ENCODE assay signal across 1 cellular context in the genomic region with DNA sequence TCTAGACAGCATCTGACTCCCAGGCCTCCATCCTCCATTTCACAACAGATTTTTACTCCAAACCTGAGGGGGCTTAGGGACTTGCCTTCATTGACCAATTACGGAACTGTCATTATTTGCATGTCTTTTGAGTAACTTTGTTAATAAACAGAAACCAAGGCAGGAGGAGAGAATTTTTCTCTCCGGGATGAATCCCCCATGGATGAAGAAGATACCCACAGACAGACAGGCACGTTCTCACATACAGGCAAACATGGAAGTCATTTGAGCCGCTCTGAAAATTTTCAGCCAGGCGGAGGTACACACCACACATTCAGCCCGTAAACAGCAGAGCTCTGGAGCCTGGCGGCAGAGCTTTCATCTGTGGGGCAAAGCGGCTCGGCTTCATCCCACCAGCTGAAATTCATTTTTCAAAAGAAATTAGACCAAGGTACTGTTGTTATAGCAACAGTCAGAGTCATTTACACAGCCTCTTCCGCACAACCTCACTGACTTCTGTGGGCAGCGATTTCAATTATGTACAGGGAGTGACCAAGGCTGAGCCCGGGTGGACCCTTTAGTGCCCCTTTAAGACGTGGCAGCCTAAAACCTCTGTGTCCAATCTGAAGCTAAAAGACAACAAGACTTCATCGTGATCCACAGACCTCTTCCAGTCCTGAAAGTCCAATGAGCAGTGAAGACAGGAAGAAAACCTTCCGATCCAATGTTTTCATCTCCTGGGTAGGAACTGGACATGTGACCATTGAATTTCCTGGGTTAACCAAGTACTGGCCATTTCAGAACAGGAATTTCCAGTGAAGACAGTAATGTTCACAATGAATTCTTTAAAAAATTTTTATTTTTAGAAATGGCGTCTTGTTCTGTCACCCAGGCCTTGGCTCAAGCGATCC.
TF ChIP-seq lines count a peak whose summit lies in the region.

No MANE protein-coding gene starts in this region.

TF ChIP-seq in SK-N-SH treated with all-trans-retinoic acid at 6 μM for 48 hours, 23 proteins besides CTCF, POLR2A, EP300 and RAD21 (continued from another document):
- TF ChIP-seq GLIS3 (CRISPR knock-in tag; IDR thresholded peaks at IDR 0.05) (no peak), TOX (CRISPR knock-in tag; IDR thresholded peaks at IDR 0.05; ENCODE audit: borderline replicate concordance) (no peak)
TF ChIP-seq in SK-N-SH treated with all-trans-retinoic acid at 6 μM for 48 hours: peak in this region for 0.
